Comparison of ENCODE assay signal across 9 cellular contexts in genomic region chr18:21191596-21192307, GRCh38. TPM values are rescaled to one million over a fixed set of nuclear protein-coding genes. Genes with fewer than 3 reads are reported as not detected.
DNase-seq lines count a peak whose midpoint lies in the region; ATAC-seq and TF ChIP-seq lines count a peak whose summit lies in the region.
"Had no signal": no experiment of that assay in that cellular context is flagged by ENCODE, and none has a peak within 500 bp of the region (broad histone marks: within the 10 kb centered on the region; RNA-seq: fewer than 3 reads in every experiment).

No MANE protein-coding gene starts in this region.

- no peaks in the 10 kb centered on the region for H3K36me3 ChIP-seq in BJ (ENCODE audit: control insufficient read depth, insufficient read depth, low read length)
- H3K36me3 ChIP-seq in iPS DF 6.9 (ENCODE audit: control insufficient read depth, insufficient read depth, low read length): no peaks in the 10 kb centered on the region

- no peaks in the 10 kb centered on the region for H3K9me3 ChIP-seq in iPS DF 6.9 (ENCODE audit: control insufficient read depth, insufficient read depth, low read length)

- H3K4me3 Mint-ChIP-seq in stimulated activated naive B cell treated with anti-CD40 and anti-IgM and Interleukin-4, amounts not matched to agents 10 μg/mL and 1 μg/mL and 100 μg/mL, for 72 hours: no peak overlapping the region
- H3K4me3 Mint-ChIP-seq: IgD-negative memory B cell had no signal

- no peaks in the 10 kb centered on the region; the same call in 1 of the 2 replicates for H3K27me3 ChIP-seq in BJ (ENCODE audit: control insufficient read depth, insufficient read depth, low read length)
- no peaks in the 10 kb centered on the region for H3K27me3 ChIP-seq in iPS DF 6.9 (ENCODE audit: control insufficient read depth, insufficient read depth, low read length)

- WGBS in iPS DF 6.9 (ENCODE audit: insufficient coverage, insufficient read length): no CpG with 5 or more reads among the region's 7 CpGs

- H3K4me1 ChIP-seq in iPS DF 6.9 (ENCODE audit: control insufficient read depth, insufficient read depth, low read length): no peaks in the 10 kb centered on the region

- POLR2A ChIA-PET in BJ (lab: Charles Lee): no interaction called here

- H3K27ac Mint-ChIP-seq in stimulated activated naive B cell treated with anti-CD40 and anti-IgM and Interleukin-4, amounts not matched to agents 10 μg/mL and 1 μg/mL and 100 μg/mL, for 72 hours: no peak overlapping the region
- H3K27ac Mint-ChIP-seq: IgD-negative memory B cell had no signal

- no peaks in the 10 kb centered on the region for H3K36me3 Mint-ChIP-seq in stimulated activated naive B cell treated with anti-CD40 and anti-IgM and Interleukin-4, amounts not matched to agents 10 μg/mL and 1 μg/mL and 100 μg/mL, for 72 hours
- H3K36me3 Mint-ChIP-seq: IgD-negative memory B cell had no signal

- TF ChIP-seq CTCF in BJ (IDR thresholded peaks at IDR 0.05; ENCODE audit: insufficient read depth, low read depth, low read length): peak; percentile 89
- peak; percentile 9 for TF ChIP-seq CTCF in GM20000 (IDR thresholded peaks at IDR 0.05; ENCODE audit: extremely low read depth, missing control alignments)
- TF ChIP-seq CTCF in astrocyte of the cerebellum (IDR thresholded peaks at IDR 0.05; ENCODE audit: low read depth, low read length, missing control alignments): peak; percentile 80
- peak in 1 of 3 donors; percentile 19 for TF ChIP-seq CTCF in omental fat pad (IDR thresholded peaks at IDR 0.05)

- in situ Hi-C loops in astrocyte of the cerebellum (cut with HindIII; ENCODE audit: low sequenced_read_pairs): loop anchor here (5.0 kb wide), 2 partner anchors 84 to 199 kb away; no protein-coding TSS in a partner anchor

- peak; percentile 46 to 50 for ATAC-seq in stimulated activated naive B cell treated with anti-CD40 and anti-IgM and Interleukin-4, amounts not matched to agents 10 μg/mL and 1 μg/mL and 100 μg/mL, for 72 hours (replicated peaks)
- no peak for ATAC-seq in omental fat pad (ENCODE audit: low FRiP score)

- H3K27ac ChIP-seq in iPS DF 6.9 (ENCODE audit: low read length): no peak overlapping the region

- DNase-seq in BJ (ENCODE audit: low read depth): no peak
- no peak for DNase-seq in GM20000 (ENCODE audit: low spot score)
- peak; percentile 31 for DNase-seq in NCI-H345 treated with DMSO at 0.1 percent for 48 hours (lab: John Stamatoyannopoulos, UW; ENCODE audit: unreplicated experiment)
- peak; percentile 11 for DNase-seq in astrocyte of the cerebellum (ENCODE audit: low read depth)
- peak; percentile 48 for DNase-seq in iPS DF 6.9 (ENCODE audit: low read depth, low spot score)
- no peak for DNase-seq in stimulated activated naive B cell treated with anti-CD40 and anti-IgM and Interleukin-4, amounts not matched to agents 10 μg/mL and 1 μg/mL and 100 μg/mL, for 72 hours
- DNase-seq in central memory CD4-positive, alpha-beta T cell: no peak
- no peak for DNase-seq in omental fat pad (ENCODE audit: low spot score)

- H3K4me3 ChIP-seq in BJ (ENCODE audit: low read depth, low read length): no peak overlapping the region
- H3K4me3 ChIP-seq in astrocyte of the cerebellum (ENCODE audit: low read depth, low read length): no peak overlapping the region
- no peak overlapping the region for H3K4me3 ChIP-seq in iPS DF 6.9 (ENCODE audit: low read length)

- no peaks in the 10 kb centered on the region for H3K9me3 Mint-ChIP-seq in stimulated activated naive B cell treated with anti-CD40 and anti-IgM and Interleukin-4, amounts not matched to agents 10 μg/mL and 1 μg/mL and 100 μg/mL, for 72 hours
- H3K9me3 Mint-ChIP-seq: IgD-negative memory B cell had no signal

- H3K4me1 Mint-ChIP-seq in stimulated activated naive B cell treated with anti-CD40 and anti-IgM and Interleukin-4, amounts not matched to agents 10 μg/mL and 1 μg/mL and 100 μg/mL, for 72 hours: no peaks in the 10 kb centered on the region
- H3K4me1 Mint-ChIP-seq: IgD-negative memory B cell had no signal

- peaks cover 21 to 23% of the 10 kb centered on the region in 2 donors for H3K27me3 Mint-ChIP-seq in stimulated activated naive B cell treated with anti-CD40 and anti-IgM and Interleukin-4, amounts not matched to agents 10 μg/mL and 1 μg/mL and 100 μg/mL, for 72 hours

- CTCF ChIA-PET in BJ (lab: Yijun Ruan, JAX): interaction anchor here (0.5 to 7.4 kb wide), 25 partner anchors 9 to 764 kb away, joined by 3 to 207 read pairs (median 4); partner anchors contain the start of genes ESCO1 and ROCK1

RNA-seq across cellular contexts. Expression of gene GREB1L, which starts 50.3 kb away (rescaled TPM):
- polyA plus RNA-seq in BJ (2011; rRNA removed): 2.7 TPM in 2 replicates
- 3.0 and 3.7 TPM in 2 replicates for polyA minus RNA-seq in BJ (2011; rRNA and poly(A)+ RNA removed)
- total RNA-seq in omental fat pad: 10 to 100 TPM in 3 of 4 donors, 1 to 10 TPM in 1; 6.0 to 29.5 (median 21.7) TPM

Comparison
In these comparisons a context has a peak if more than half of its experiments do, and no peak if none do; other contexts are left out.
1. DNase-seq: peak in NCI-H345 treated with DMSO at 0.1 percent for 48 hours (single experiment), astrocyte of the cerebellum (single experiment) and iPS DF 6.9 (single experiment); none in BJ (single experiment), GM20000 (single experiment), stimulated activated naive B cell treated with anti-CD40 and anti-IgM and Interleukin-4, amounts not matched to agents 10 μg/mL and 1 μg/mL and 100 μg/mL, for 72 hours (single experiment), central memory CD4-positive, alpha-beta T cell (single experiment) and omental fat pad (single experiment).